Comparison of ENCODE assay signal across 29 cellular contexts in the genomic region with DNA sequence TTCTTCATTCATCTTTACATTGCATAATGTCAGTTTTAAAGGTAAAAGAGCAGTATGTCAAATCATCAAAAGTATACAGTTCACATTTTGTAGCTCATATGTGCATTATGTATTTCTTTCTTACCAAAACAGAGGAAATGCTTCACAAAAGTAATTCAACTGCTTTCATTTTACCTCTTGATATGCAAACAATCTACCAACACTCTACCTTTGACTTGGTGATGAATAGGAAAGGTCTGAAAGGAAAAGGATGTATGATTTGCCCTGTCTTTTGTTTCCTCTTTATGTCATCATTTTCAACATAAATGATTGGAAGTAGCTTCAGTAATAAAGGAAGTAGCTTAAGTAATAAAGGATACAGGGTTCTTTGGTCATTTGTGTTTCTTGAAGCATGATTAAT.
"Had no signal": no experiment of that assay in that cellular context is flagged by ENCODE, and none has a peak within 500 bp of the region (broad histone marks: within the 10 kb centered on the region; RNA-seq: fewer than 3 reads in every experiment).

No MANE protein-coding gene starts in this region.

- H3K27ac Mint-ChIP-seq: dendritic cell treated with granulocyte-macrophage colony-stimulating factor and Interleukin-4, amounts not matched to agents 40 ng/mL and 50 ng/mL, for 4 days; endodermal cell; mesothelial cell of epicardium; naive B cell; natural killer cell treated with Interleukin-12 subunit alpha and Interleukin-12 subunit beta and Interleukin-15 and Interleukin-18, amount 100 ng/mL, for 72 hours had no signal

- H3K36me3 ChIP-seq: colonic mucosa, gastrocnemius medialis, left lung, neutrophil, pancreas, stomach, thyroid gland had no signal

- H3K9me3 Mint-ChIP-seq: endodermal cell, neural crest cell had no signal

- H3K27me3 Mint-ChIP-seq: dendritic cell treated with granulocyte-macrophage colony-stimulating factor and Interleukin-4, amounts not matched to agents 40 ng/mL and 50 ng/mL, for 4 days; naive B cell; natural killer cell treated with Interleukin-12 subunit alpha and Interleukin-12 subunit beta and Interleukin-15 and Interleukin-18, amount 100 ng/mL, for 72 hours had no signal

- H3K4me1 Mint-ChIP-seq: endodermal cell, mesothelial cell of epicardium, naive B cell, neural crest cell had no signal

- ATAC-seq: esophagus mucosa; gastrocnemius medialis; left cardiac atrium; left lung; mucosa of descending colon; natural killer cell treated with Interleukin-12 subunit alpha and Interleukin-12 subunit beta and Interleukin-15 and Interleukin-18, amount 100 ng/mL, for 72 hours; pancreas; sciatic nerve had no signal

- H3K9me3 ChIP-seq: colonic mucosa, gastrocnemius medialis, neutrophil, pancreas, thyroid gland had no signal

- H3K4me3 ChIP-seq: colonic mucosa, gastrocnemius medialis, left lung, mucosa of descending colon, pancreas, smooth muscle cell, stomach, thyroid gland had no signal

- H3K36me3 Mint-ChIP-seq: mesothelial cell of epicardium; naive B cell; natural killer cell treated with Interleukin-12 subunit alpha and Interleukin-12 subunit beta and Interleukin-15 and Interleukin-18, amount 100 ng/mL, for 72 hours had no signal

- H3K27ac ChIP-seq: colonic mucosa, epithelial cell of prostate, gastrocnemius medialis, left lung, neutrophil, pancreas, stomach, thyroid gland had no signal

- H3K4me3 Mint-ChIP-seq: dendritic cell treated with granulocyte-macrophage colony-stimulating factor and Interleukin-4, amounts not matched to agents 40 ng/mL and 50 ng/mL, for 4 days; endodermal cell; mesothelial cell of epicardium; naive B cell; natural killer cell treated with Interleukin-12 subunit alpha and Interleukin-12 subunit beta and Interleukin-15 and Interleukin-18, amount 100 ng/mL, for 72 hours; neural crest cell had no signal

- H3K4me1 ChIP-seq: colonic mucosa, gastrocnemius medialis, left lung, pancreas, stomach, thyroid gland had no signal

- H3K27me3 ChIP-seq: colonic mucosa, gastrocnemius medialis, left lung, neutrophil, pancreas, stomach, thyroid gland had no signal

- DNase-seq: colonic mucosa; effector CD8-positive, alpha-beta T cell; endodermal cell; foreskin fibroblast; gastrocnemius medialis; head of caudate nucleus; left cardiac atrium; left lung; mesenchymal stem cell; mucosa of descending colon; naive B cell; pancreas; stimulated activated CD4-positive, alpha-beta T cell treated with anti-CD3 and anti-CD28 coated beads, Interleukin-12 subunit alpha, Interleukin-12 subunit beta, amount 100 ng/mL, for 4 hours; stimulated activated CD4-positive, alpha-beta T cell treated with anti-CD3 and anti-CD28 coated beads, Interleukin-1b, Interleukin-23, amount 100 ng/mL, for 48 hours; stimulated activated CD4-positive, alpha-beta T cell treated with anti-CD3 and anti-CD28 coated beads, Interleukin-4, amount 100 ng/mL, for 1 hour; stimulated activated CD8-positive, alpha-beta memory T cell treated with anti-CD3 and anti-CD28 coated beads, Interleukin-4, amount 100 ng/mL, for 48 hours; stimulated activated naive CD4-positive, alpha-beta T cell treated with Interleukin-2 at 50 U/mL for 16 hours; stomach; thyroid gland; trophoblast cell had no signal
